1 cellular context compared by ENCODE assay signal in the genomic region with DNA sequence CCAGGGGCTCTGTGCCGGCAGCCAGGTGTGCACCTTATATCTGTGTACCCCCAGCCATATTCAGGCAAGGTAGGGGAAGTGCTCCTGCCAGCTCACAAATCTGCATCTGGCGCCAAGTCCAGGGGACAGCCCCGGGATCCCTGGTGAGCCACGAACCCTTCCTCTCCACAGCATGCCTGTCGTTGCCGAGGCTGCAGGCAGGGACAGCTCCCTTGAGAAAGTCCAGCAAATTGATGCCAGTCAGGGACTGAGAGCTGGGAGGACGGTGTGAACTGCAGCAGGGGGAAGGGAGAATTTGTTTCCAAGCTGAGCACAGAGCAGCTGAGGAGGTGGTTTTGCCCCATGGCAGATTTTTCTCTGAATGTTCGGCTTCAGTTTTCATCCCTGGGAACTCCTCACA.
TF ChIP-seq lines count a peak whose summit lies in the region.

No MANE protein-coding gene starts in this region.

TF ChIP-seq in HepG2, 621 proteins besides CTCF, POLR2A, EP300 and RAD21 (continued from another document):
- TF ChIP-seq, protein P1, sequence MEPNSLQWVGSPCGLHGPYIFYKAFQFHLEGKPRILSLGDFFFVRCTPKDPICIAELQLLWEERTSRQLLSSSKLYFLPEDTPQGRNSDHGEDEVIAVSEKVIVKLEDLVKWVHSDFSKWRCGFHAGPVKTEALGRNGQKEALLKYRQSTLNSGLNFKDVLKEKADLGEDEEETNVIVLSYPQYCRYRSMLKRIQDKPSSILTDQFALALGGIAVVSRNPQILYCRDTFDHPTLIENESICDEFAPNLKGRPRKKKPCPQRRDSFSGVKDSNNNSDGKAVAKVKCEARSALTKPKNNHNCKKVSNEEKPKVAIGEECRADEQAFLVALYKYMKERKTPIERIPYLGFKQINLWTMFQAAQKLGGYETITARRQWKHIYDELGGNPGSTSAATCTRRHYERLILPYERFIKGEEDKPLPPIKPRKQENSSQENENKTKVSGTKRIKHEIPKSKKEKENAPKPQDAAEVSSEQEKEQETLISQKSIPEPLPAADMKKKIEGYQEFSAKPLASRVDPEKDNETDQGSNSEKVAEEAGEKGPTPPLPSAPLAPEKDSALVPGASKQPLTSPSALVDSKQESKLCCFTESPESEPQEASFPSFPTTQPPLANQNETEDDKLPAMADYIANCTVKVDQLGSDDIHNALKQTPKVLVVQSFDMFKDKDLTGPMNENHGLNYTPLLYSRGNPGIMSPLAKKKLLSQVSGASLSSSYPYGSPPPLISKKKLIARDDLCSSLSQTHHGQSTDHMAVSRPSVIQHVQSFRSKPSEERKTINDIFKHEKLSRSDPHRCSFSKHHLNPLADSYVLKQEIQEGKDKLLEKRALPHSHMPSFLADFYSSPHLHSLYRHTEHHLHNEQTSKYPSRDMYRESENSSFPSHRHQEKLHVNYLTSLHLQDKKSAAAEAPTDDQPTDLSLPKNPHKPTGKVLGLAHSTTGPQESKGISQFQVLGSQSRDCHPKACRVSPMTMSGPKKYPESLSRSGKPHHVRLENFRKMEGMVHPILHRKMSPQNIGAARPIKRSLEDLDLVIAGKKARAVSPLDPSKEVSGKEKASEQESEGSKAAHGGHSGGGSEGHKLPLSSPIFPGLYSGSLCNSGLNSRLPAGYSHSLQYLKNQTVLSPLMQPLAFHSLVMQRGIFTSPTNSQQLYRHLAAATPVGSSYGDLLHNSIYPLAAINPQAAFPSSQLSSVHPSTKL (CRISPR knock-in tag; IDR thresholded peaks at IDR 0.05) = no peak
- no peak for TF ChIP-seq KAT7 (CRISPR knock-in tag; IDR thresholded peaks at IDR 0.05; ENCODE audit: borderline replicate concordance)
- TF ChIP-seq MEF2D (CRISPR knock-in tag; IDR thresholded peaks at IDR 0.05) = no peak
- TF ChIP-seq, protein P2, sequence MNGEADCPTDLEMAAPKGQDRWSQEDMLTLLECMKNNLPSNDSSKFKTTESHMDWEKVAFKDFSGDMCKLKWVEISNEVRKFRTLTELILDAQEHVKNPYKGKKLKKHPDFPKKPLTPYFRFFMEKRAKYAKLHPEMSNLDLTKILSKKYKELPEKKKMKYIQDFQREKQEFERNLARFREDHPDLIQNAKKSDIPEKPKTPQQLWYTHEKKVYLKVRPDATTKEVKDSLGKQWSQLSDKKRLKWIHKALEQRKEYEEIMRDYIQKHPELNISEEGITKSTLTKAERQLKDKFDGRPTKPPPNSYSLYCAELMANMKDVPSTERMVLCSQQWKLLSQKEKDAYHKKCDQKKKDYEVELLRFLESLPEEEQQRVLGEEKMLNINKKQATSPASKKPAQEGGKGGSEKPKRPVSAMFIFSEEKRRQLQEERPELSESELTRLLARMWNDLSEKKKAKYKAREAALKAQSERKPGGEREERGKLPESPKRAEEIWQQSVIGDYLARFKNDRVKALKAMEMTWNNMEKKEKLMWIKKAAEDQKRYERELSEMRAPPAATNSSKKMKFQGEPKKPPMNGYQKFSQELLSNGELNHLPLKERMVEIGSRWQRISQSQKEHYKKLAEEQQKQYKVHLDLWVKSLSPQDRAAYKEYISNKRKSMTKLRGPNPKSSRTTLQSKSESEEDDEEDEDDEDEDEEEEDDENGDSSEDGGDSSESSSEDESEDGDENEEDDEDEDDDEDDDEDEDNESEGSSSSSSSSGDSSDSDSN (CRISPR knock-in tag; IDR thresholded peaks at IDR 0.05) = no peak
- TF ChIP-seq, protein P3, sequence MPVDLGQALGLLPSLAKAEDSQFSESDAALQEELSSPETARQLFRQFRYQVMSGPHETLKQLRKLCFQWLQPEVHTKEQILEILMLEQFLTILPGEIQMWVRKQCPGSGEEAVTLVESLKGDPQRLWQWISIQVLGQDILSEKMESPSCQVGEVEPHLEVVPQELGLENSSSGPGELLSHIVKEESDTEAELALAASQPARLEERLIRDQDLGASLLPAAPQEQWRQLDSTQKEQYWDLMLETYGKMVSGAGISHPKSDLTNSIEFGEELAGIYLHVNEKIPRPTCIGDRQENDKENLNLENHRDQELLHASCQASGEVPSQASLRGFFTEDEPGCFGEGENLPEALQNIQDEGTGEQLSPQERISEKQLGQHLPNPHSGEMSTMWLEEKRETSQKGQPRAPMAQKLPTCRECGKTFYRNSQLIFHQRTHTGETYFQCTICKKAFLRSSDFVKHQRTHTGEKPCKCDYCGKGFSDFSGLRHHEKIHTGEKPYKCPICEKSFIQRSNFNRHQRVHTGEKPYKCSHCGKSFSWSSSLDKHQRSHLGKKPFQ (CRISPR knock-in tag; IDR thresholded peaks at IDR 0.05; ENCODE audit: insufficient replicate concordance) = no peak
